ENCODE assay signal across 1 cellular context in the genomic region with DNA sequence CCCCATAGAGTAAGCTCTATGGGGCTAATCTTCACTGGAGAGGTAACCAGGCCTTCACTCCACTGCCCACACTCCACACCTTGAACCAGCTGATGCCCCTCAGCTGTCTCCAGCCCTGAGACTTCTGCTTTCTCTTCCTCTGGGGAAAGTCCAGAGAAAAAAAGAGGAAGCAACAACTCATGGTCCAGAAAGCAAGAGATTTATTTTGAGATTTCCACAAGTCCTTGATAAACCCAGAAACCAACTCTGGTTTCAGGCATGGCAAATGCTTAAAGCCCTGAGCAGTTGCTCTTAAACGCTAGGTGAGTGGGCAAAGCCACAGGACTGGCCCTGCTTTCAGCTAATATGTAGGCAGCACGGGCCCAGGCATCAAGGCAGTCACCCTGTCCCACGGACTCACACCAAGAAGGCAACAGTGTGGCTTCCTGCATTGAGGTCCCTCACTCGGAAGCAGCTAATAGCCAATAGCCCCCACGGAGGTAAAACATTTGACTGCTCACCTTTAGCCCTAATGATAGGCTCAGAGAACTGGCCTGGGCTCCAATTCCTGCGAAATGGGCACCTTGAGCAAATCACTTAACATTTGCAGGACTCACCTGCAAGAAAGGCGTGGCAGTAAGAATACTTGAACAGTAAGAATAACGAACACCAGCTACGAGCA.
TF ChIP-seq lines count a peak whose summit lies in the region.

No MANE protein-coding gene starts in this region.

TF ChIP-seq in GM12878, 131 proteins besides CTCF, POLR2A, EP300 and RAD21 (continued from another document):
- TF ChIP-seq, protein P1, sequence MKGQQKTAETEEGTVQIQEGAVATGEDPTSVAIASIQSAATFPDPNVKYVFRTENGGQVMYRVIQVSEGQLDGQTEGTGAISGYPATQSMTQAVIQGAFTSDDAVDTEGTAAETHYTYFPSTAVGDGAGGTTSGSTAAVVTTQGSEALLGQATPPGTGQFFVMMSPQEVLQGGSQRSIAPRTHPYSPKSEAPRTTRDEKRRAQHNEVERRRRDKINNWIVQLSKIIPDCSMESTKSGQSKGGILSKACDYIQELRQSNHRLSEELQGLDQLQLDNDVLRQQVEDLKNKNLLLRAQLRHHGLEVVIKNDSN (IDR thresholded peaks at IDR 0.05; ENCODE audit: borderline replicate concordance, extremely low read length, insufficient read depth, low read depth, low read length): no peak
- TF ChIP-seq, protein P2, sequence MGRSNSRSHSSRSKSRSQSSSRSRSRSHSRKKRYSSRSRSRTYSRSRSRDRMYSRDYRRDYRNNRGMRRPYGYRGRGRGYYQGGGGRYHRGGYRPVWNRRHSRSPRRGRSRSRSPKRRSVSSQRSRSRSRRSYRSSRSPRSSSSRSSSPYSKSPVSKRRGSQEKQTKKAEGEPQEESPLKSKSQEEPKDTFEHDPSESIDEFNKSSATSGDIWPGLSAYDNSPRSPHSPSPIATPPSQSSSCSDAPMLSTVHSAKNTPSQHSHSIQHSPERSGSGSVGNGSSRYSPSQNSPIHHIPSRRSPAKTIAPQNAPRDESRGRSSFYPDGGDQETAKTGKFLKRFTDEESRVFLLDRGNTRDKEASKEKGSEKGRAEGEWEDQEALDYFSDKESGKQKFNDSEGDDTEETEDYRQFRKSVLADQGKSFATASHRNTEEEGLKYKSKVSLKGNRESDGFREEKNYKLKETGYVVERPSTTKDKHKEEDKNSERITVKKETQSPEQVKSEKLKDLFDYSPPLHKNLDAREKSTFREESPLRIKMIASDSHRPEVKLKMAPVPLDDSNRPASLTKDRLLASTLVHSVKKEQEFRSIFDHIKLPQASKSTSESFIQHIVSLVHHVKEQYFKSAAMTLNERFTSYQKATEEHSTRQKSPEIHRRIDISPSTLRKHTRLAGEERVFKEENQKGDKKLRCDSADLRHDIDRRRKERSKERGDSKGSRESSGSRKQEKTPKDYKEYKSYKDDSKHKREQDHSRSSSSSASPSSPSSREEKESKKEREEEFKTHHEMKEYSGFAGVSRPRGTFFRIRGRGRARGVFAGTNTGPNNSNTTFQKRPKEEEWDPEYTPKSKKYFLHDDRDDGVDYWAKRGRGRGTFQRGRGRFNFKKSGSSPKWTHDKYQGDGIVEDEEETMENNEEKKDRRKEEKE (IDR thresholded peaks at IDR 0.05): no peak
- TF ChIP-seq, protein P3, sequence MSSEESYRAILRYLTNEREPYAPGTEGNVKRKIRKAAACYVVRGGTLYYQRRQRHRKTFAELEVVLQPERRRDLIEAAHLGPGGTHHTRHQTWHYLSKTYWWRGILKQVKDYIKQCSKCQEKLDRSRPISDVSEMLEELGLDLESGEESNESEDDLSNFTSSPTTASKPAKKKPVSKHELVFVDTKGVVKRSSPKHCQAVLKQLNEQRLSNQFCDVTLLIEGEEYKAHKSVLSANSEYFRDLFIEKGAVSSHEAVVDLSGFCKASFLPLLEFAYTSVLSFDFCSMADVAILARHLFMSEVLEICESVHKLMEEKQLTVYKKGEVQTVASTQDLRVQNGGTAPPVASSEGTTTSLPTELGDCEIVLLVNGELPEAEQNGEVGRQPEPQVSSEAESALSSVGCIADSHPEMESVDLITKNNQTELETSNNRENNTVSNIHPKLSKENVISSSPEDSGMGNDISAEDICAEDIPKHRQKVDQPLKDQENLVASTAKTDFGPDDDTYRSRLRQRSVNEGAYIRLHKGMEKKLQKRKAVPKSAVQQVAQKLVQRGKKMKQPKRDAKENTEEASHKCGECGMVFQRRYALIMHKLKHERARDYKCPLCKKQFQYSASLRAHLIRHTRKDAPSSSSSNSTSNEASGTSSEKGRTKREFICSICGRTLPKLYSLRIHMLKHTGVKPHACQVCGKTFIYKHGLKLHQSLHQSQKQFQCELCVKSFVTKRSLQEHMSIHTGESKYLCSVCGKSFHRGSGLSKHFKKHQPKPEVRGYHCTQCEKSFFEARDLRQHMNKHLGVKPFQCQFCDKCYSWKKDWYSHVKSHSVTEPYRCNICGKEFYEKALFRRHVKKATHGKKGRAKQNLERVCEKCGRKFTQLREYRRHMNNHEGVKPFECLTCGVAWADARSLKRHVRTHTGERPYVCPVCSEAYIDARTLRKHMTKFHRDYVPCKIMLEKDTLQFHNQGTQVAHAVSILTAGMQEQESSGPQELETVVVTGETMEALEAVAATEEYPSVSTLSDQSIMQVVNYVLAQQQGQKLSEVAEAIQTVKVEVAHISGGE (CRISPR knock-in tag; IDR thresholded peaks at IDR 0.05): no peak
- TF ChIP-seq TBL1XR1 (IDR thresholded peaks at IDR 0.05; ENCODE audit: low read depth, low read length) (peak; percentile 53; the same call in 1 of the 2 replicates), BHLHE40 (IDR thresholded peaks at IDR 0.05; ENCODE audit: borderline replicate concordance in 1 of 2, low read depth in 2 of 2, low read length in 1 of 2) (peak; percentile 40 to 72; a peak in 3 of 4 replicates), PAX5 (IDR thresholded peaks at IDR 0.05; ENCODE audit: borderline replicate concordance, low read depth, low read length) (peak; percentile 86; the same call in 1 of the 2 replicates), WRNIP1 (IDR thresholded peaks at IDR 0.05; ENCODE audit: borderline replicate concordance, low read depth, low read length) (no peak), MTA3 (IDR thresholded peaks at IDR 0.05; ENCODE audit: borderline replicate concordance, low read length) (no peak; the same call in 1 of the 2 replicates), SMC3 (IDR thresholded peaks at IDR 0.05; ENCODE audit: borderline replicate concordance, low read length) (no peak), KLF5 (IDR thresholded peaks at IDR 0.05; ENCODE audit: partially characterized antibody) (no peak), EGR1 (IDR thresholded peaks at IDR 0.05; ENCODE audit: borderline replicate concordance in 1 of 2, low read depth in 2 of 2, low read length in 2 of 2) (no peak), ATF7 (IDR thresholded peaks at IDR 0.05; ENCODE audit: low read depth) (peak; percentile 38; the same call in 1 of the 2 replicates), MYC (IDR thresholded peaks at IDR 0.05; ENCODE audit: insufficient read depth, insufficient read length, insufficient replicate concordance, low read length, severe bottlenecking) (no peak), EED (IDR thresholded peaks at IDR 0.05; ENCODE audit: low read depth) (peak; percentile 90), KDM1A (IDR thresholded peaks at IDR 0.05; ENCODE audit: borderline replicate concordance) (no peak), HDGF (IDR thresholded peaks at IDR 0.05) (no peak), CEBPB (IDR thresholded peaks at IDR 0.05; ENCODE audit: borderline replicate concordance in 1 of 2, low read depth in 2 of 2, low read length in 2 of 2) (no peak), CBX5 (IDR thresholded peaks at IDR 0.05; ENCODE audit: low read depth) (no peak; the same call in 1 of the 2 replicates), YY1 (IDR thresholded peaks at IDR 0.05; ENCODE audit: low read depth, low read length) (0 out of 2 replicates have a peak, but pooled peaks have one; percentile 19), STAT1 (conservative IDR thresholded peaks at IDR 0.05) (no peak), NR2C1 (IDR thresholded peaks at IDR 0.05) (no peak), ZNF622 (IDR thresholded peaks at IDR 0.05) (no peak), RUNX3 (IDR thresholded peaks at IDR 0.05; ENCODE audit: low read length) (peak; percentile 88)
- TF ChIP-seq, protein P4, sequence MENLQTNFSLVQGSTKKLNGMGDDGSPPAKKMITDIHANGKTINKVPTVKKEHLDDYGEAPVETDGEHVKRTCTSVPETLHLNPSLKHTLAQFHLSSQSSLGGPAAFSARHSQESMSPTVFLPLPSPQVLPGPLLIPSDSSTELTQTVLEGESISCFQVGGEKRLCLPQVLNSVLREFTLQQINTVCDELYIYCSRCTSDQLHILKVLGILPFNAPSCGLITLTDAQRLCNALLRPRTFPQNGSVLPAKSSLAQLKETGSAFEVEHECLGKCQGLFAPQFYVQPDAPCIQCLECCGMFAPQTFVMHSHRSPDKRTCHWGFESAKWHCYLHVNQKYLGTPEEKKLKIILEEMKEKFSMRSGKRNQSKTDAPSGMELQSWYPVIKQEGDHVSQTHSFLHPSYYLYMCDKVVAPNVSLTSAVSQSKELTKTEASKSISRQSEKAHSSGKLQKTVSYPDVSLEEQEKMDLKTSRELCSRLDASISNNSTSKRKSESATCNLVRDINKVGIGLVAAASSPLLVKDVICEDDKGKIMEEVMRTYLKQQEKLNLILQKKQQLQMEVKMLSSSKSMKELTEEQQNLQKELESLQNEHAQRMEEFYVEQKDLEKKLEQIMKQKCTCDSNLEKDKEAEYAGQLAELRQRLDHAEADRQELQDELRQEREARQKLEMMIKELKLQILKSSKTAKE (IDR thresholded peaks at IDR 0.05; ENCODE audit: low read depth, poor library complexity, severe bottlenecking): peak; percentile 68
- TF ChIP-seq, protein P5, sequence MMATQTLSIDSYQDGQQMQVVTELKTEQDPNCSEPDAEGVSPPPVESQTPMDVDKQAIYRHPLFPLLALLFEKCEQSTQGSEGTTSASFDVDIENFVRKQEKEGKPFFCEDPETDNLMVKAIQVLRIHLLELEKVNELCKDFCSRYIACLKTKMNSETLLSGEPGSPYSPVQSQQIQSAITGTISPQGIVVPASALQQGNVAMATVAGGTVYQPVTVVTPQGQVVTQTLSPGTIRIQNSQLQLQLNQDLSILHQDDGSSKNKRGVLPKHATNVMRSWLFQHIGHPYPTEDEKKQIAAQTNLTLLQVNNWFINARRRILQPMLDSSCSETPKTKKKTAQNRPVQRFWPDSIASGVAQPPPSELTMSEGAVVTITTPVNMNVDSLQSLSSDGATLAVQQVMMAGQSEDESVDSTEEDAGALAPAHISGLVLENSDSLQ (IDR thresholded peaks at IDR 0.05): peak; percentile 73
TF ChIP-seq in GM12878: peak in this region for 44.
